Comparison of ENCODE assay signal across 14 cellular contexts in the genomic region with DNA sequence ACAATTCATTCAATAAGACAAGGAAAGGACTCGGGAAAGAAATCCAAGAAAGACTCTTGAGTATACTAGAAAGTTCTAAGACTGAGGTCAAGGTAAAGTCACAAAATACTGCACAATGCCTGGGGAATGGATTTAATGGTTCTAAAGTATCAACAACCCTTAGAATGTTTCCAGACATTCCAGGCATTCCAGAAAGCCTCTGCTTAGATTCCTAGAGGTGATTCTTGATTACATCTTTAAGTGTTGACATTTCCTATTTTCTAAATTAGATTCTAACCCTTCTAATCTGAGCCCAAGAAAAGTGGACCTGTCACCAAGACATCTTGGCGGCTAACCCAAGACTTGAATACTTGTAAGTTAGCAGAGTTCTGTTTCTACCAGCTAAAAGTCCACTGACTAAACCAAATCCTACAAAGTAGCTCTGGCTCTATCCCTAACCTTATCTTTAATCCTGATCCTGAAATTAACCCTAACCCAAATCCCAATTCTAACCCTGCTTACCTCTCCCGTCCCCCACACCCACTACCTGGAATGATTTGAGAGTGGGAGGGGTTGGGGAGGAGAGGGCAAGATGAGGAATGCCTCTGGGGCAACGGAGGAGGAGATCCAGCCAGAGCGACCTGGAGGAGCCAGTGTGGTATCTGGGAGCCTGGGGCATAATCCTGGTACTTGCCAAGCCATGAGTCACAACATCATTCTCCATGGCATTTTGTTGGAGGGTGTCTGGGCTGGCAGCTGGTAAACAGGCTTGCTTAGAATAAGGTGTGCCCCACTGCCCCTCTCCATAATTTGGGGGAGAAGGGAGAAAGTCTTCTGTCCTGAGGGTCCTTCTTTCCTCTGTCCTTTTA.
DNase-seq lines count a peak whose midpoint lies in the region; ATAC-seq and TF ChIP-seq lines count a peak whose summit lies in the region.
"Had no signal": no experiment of that assay in that cellular context is flagged by ENCODE, and none has a peak within 500 bp of the region (broad histone marks: within the 10 kb centered on the region; RNA-seq: fewer than 3 reads in every experiment).

No MANE protein-coding gene starts in this region.

- H4K8ac ChIP-seq in mesendoderm (ENCODE audit: low read depth, low read length): no peak overlapping the region

- H3K27me3 ChIP-seq in mammary epithelial cell (ENCODE audit: insufficient read depth, low read length): no peaks in the 10 kb centered on the region
- no peaks in the 10 kb centered on the region for H3K27me3 ChIP-seq in mesendoderm (ENCODE audit: insufficient read depth, low read length, poor library complexity)
- H3K27me3 ChIP-seq in psoas muscle (ENCODE audit: insufficient read depth in 3 of 3, low read length in 2 of 3): peaks cover 0 to 49% (median 11%) of the 10 kb centered on the region in 3 donors

- H3K9ac ChIP-seq in mammary epithelial cell (ENCODE audit: insufficient read depth, low read length) (no peak overlapping the region), mesendoderm (ENCODE audit: low read length) (no peak overlapping the region)

- H3K56ac ChIP-seq in mesendoderm (ENCODE audit: low read length): no peak overlapping the region

- H3K9me3 ChIP-seq in mammary epithelial cell (replicated peaks; ENCODE audit: insufficient read depth, low read length) (no peaks in the 10 kb centered on the region), psoas muscle (no peaks in the 10 kb centered on the region)
- H3K9me3 ChIP-seq: left ventricle myocardium inferior had no signal

- H2BK15ac ChIP-seq in mesendoderm (replicated peaks; ENCODE audit: low read depth): no peak overlapping the region

- no peak overlapping the region for H2BK5ac ChIP-seq in mesendoderm (ENCODE audit: low read length)

- TF ChIP-seq CTCF in mammary epithelial cell (conservative IDR thresholded peaks at IDR 0.05 in 1 of 2, IDR thresholded peaks at IDR 0.05 in 1 of 2; ENCODE audit: extremely low read depth in 1 of 2, insufficient read depth in 1 of 2, low read depth in 1 of 2, low read length in 2 of 2) (no peak), psoas muscle (IDR thresholded peaks at IDR 0.05) (no peak)

- BruUV-seq in mammary epithelial cell (replicated peaks; lab: Mats Ljungman, UMichigan): no TSS peak

- H2AK5ac ChIP-seq in mesendoderm (ENCODE audit: low read length): no peak overlapping the region

- peaks cover 39% of the 10 kb centered on the region for H3K4me1 ChIP-seq in mammary epithelial cell (ENCODE audit: insufficient read depth, low read length)
- peaks cover 3% of the 10 kb centered on the region for H3K4me1 ChIP-seq in mesendoderm (ENCODE audit: control insufficient read depth, low read depth, low read length)
- H3K4me1 ChIP-seq in psoas muscle: no peaks in the 10 kb centered on the region
- H3K4me1 ChIP-seq: left ventricle myocardium inferior had no signal

- H2BK120ac ChIP-seq in mesendoderm (ENCODE audit: low read depth, low read length): no peak overlapping the region

- in situ Hi-C loops in mammary epithelial cell (cut with MboI; ENCODE audit: low sequenced_read_pairs in 2 of 2): no loop called here

- no peak overlapping the region for H3K18ac ChIP-seq in mesendoderm (ENCODE audit: low read length)

- ATAC-seq in psoas muscle: no peak
- ATAC-seq in HG03439 (IDR thresholded peaks at IDR 0.05; ENCODE audit: unreplicated experiment): no peak
- ATAC-seq: GM12878 had no signal

- peak; percentile 86 for DNase-seq in EH (ENCODE audit: low read depth)
- peak; percentile 67 for DNase-seq in LoVo (ENCODE audit: low spot score)
- DNase-seq in mammary epithelial cell: peak; percentile 83
- DNase-seq in mesendoderm: peak; percentile 91
- no peak for DNase-seq in psoas muscle
- DNase-seq in NCI-H748 treated with DMSO at 0.1 percent for 48 hours (lab: John Stamatoyannopoulos, UW): no peak
- no peak for DNase-seq in NCI-H2171 treated with DMSO at 0.1 percent for 48 hours (lab: John Stamatoyannopoulos, UW)
- DNase-seq: activated CD4-positive, alpha-beta T cell treated with anti-CD3 and anti-CD28 coated beads, Interleukin-2, amount 10 ng/mL, durations not matched to agents 7 days and 5 days; activated effector memory CD4-positive, alpha-beta T cell treated with anti-CD3 and anti-CD28 coated beads, Interleukin-2, amount 50 U/mL, for 16 hours; left ventricle myocardium inferior; NCI-H526; stimulated activated naive CD4-positive, alpha-beta T cell had no signal

- H3K79me2 ChIP-seq in mammary epithelial cell (ENCODE audit: insufficient read depth, low read length): no peaks in the 10 kb centered on the region
- no peaks in the 10 kb centered on the region for H3K79me2 ChIP-seq in mesendoderm (ENCODE audit: control insufficient read depth, insufficient read depth, low read length)

- peak overlapping the region; percentile 1 for H3K27ac ChIP-seq in mammary epithelial cell (ENCODE audit: insufficient read depth, low read depth, low read length)
- no peak overlapping the region for H3K27ac ChIP-seq in mesendoderm (ENCODE audit: low read depth, low read length)
- no peak overlapping the region for H3K27ac ChIP-seq in psoas muscle
- H3K27ac ChIP-seq: left ventricle myocardium inferior had no signal

- no peaks in the 10 kb centered on the region for H4K20me1 ChIP-seq in mammary epithelial cell (ENCODE audit: insufficient read depth, low read length)

- no peak overlapping the region for H4K5ac ChIP-seq in mesendoderm (ENCODE audit: low read length)

- dilution Hi-C loops in mammary epithelial cell (cut with HindIII; ENCODE audit: low sequenced_read_pairs): no loop called here

- no peaks in the 10 kb centered on the region for H3K79me1 ChIP-seq in mesendoderm (ENCODE audit: low read length)

- no peaks in the 10 kb centered on the region for H3K36me3 ChIP-seq in mammary epithelial cell (ENCODE audit: insufficient read depth, low read length)
- no peaks in the 10 kb centered on the region for H3K36me3 ChIP-seq in mesendoderm (ENCODE audit: control insufficient read depth, insufficient read depth, low read length)
- H3K36me3 ChIP-seq in psoas muscle (ENCODE audit: insufficient read depth in 1 of 2, low read depth in 1 of 2): no peaks in the 10 kb centered on the region
- H3K36me3 ChIP-seq: left ventricle myocardium inferior had no signal

- 3% methylated on average over 3 of the region's 5 CpGs for WGBS in mammary epithelial cell (ENCODE audit: low coverage, missing lambda C conversion rate)
- WGBS in mesendoderm (ENCODE audit: extremely low coverage, insufficient coverage, low lambda C conversion rate): no CpG with 5 or more reads among the region's 5 CpGs
- WGBS in psoas muscle, 3 donors: 13 to 38% (median 31%) methylated on average over 5 of the region's 5 CpGs

- H2AFZ ChIP-seq in mammary epithelial cell (ENCODE audit: low read depth, low read length): peak overlapping the region; percentile 25

- no peak overlapping the region for H3K4me3 ChIP-seq in mammary epithelial cell (replicated peaks in 1 of 3; ENCODE audit: insufficient read depth in 1 of 3, low read depth in 2 of 3, low read length in 3 of 3)
- H3K4me3 ChIP-seq in mesendoderm (ENCODE audit: low read length): no peak overlapping the region
- H3K4me3 ChIP-seq in psoas muscle: no peak overlapping the region
- H3K4me3 ChIP-seq: GM12878, left ventricle myocardium inferior had no signal

- H3K23ac ChIP-seq in mesendoderm (ENCODE audit: low read length): no peak overlapping the region

- no peak overlapping the region for H3K4ac ChIP-seq in mesendoderm (ENCODE audit: low read depth, low read length)

- intact Hi-C loops in mammary epithelial cell (cut with micrococcal nuclease): loop anchor here (1.0 kb wide), 1 partner anchor 93 kb away; the partner anchor contains the start of gene HOXC13
- intact Hi-C loops in psoas muscle (cut with DNase I): no loop called here

- CTCF ChIA-PET in mammary epithelial cell (lab: Charles Lee; ENCODE audit: low non-redundant PET): interaction anchor here (0.5 kb wide), 1 partner anchor 95 kb away, joined by 7 read pairs; no protein-coding TSS in a partner anchor

- peak overlapping the region; percentile 55 for H3K4me2 ChIP-seq in mammary epithelial cell (ENCODE audit: insufficient read depth, low read depth, low read length)
- H3K4me2 ChIP-seq in mesendoderm (ENCODE audit: low read length): no peak overlapping the region

Comparison
In these comparisons a context has a peak if more than half of its experiments do, and no peak if none do; other contexts are left out.
1. DNase-seq: peak in EH (single experiment), LoVo (single experiment), mammary epithelial cell (single experiment) and mesendoderm (single experiment); none in psoas muscle (0 of 2), NCI-H748 treated with DMSO at 0.1 percent for 48 hours (single experiment) and NCI-H2171 treated with DMSO at 0.1 percent for 48 hours (single experiment).